8 cellular contexts compared by ENCODE assay signal in genomic region chr1:43836267-43836951, GRCh38.
DNase-seq lines count a peak whose midpoint lies in the region; ATAC-seq, FAIRE-seq and TF ChIP-seq lines count a peak whose summit lies in the region.
"Had no signal": no experiment of that assay in that cellular context is flagged by ENCODE, and none has a peak within 500 bp of the region (broad histone marks: within the 10 kb centered on the region; RNA-seq: fewer than 3 reads in every experiment).

No MANE protein-coding gene starts in this region.

- in situ Hi-C loops in HepG2 (cut with HindIII; ENCODE audit: extremely low pct_ligation_motif_present, low pct_unique_long_range_greater_than_20kb), result no loop called here

- H3K27ac Mint-ChIP-seq in activated T-helper 17 cell treated with anti-CD3 and anti-CD28 coated beads, Interleukin-2, amount 50 U/mL, for 72 hours, result peak overlapping the region; percentile 62

- CTCF ChIA-PET in HepG2 (lab: Yijun Ruan, JAX; ENCODE audit: low intra/inter-chr PET ratio, low total read pairs), result no interaction called here

- H3K4me3 Mint-ChIP-seq in activated T-helper 17 cell treated with anti-CD3 and anti-CD28 coated beads, Interleukin-2, amount 50 U/mL, for 72 hours, result peak overlapping the region; percentile 2

- POLR2A ChIA-PET in HepG2 (lab: Yijun Ruan, JAX), result no interaction called here

- H3K27me3 ChIP-seq in KMS-11 (ENCODE audit: insufficient read depth, low read depth) (no peaks in the 10 kb centered on the region), HepG2 (ENCODE audit: control insufficient read depth in 1 of 2, insufficient read depth in 2 of 2, low read length in 2 of 2) (no peaks in the 10 kb centered on the region)
- H3K27me3 ChIP-seq: breast epithelium had no signal

- no peak for FAIRE-seq in HepG2 (lab: Jason Lieb, UNC)

- peaks cover 34% of the 10 kb centered on the region for H3K36me3 Mint-ChIP-seq in activated T-helper 17 cell treated with anti-CD3 and anti-CD28 coated beads, Interleukin-2, amount 50 U/mL, for 72 hours (ENCODE audit: low read depth)

- no peaks in the 10 kb centered on the region for H3K9me3 Mint-ChIP-seq in activated T-helper 17 cell treated with anti-CD3 and anti-CD28 coated beads, Interleukin-2, amount 50 U/mL, for 72 hours

- peak overlapping the region; percentile 73 for H3K9ac ChIP-seq in KMS-11
- no peak overlapping the region for H3K9ac ChIP-seq in HepG2 (ENCODE audit: insufficient read depth, low read depth, low read length)

- H3K4me2 ChIP-seq in KMS-11 (peak overlapping the region; percentile 98), HepG2 (ENCODE audit: low read depth, low read length) (no peak overlapping the region)

- no TSS peak for BruUV-seq in HepG2 (replicated peaks; lab: Mats Ljungman, UMichigan)

- peaks cover 20% of the 10 kb centered on the region for H3K4me1 Mint-ChIP-seq in activated T-helper 17 cell treated with anti-CD3 and anti-CD28 coated beads, Interleukin-2, amount 50 U/mL, for 72 hours

- ATAC-seq in activated T-helper 17 cell treated with anti-CD3 and anti-CD28 coated beads, Interleukin-2, amount 50 U/mL, for 72 hours (replicated peaks), result peak; percentile 67
- peak; percentile 60; the same call in 2 of the 3 replicates for ATAC-seq in HepG2

- peak overlapping the region; percentile 97 for H3K27ac ChIP-seq in KMS-11
- no peak overlapping the region for H3K27ac ChIP-seq in HepG2 (ENCODE audit: extremely low read length, insufficient read depth, low read length)

- H3K4me3 ChIP-seq in KMS-11 (IDR thresholded peaks at IDR 0.05; ENCODE audit: insufficient read depth, low read depth, low read length) (no peak overlapping the region), HepG2 (replicated peaks in 1 of 3; ENCODE audit: insufficient read depth in 1 of 3, low read depth in 2 of 3, low read length in 3 of 3) (no peak overlapping the region)
- H3K4me3 ChIP-seq: breast epithelium had no signal

- TF ChIP-seq EP300 in HepG2 (IDR thresholded peaks at IDR 0.05; ENCODE audit: low read depth in 2 of 2, low read length in 2 of 2) (no peak), HepG2 (CRISPR knock-in tag; IDR thresholded peaks at IDR 0.05; ENCODE audit: borderline replicate concordance) (no peak)

- H2AFZ ChIP-seq in KMS-11 (ENCODE audit: low read depth) (peak overlapping the region; percentile 5; the same call in 1 of the 2 replicates), HepG2 (ENCODE audit: low read length) (no peak overlapping the region)

- H4K20me1 ChIP-seq in KMS-11 (ENCODE audit: insufficient read depth) (no peaks in the 10 kb centered on the region), HepG2 (ENCODE audit: insufficient read depth, low read length) (no peaks in the 10 kb centered on the region)

- TF ChIP-seq POLR2A in HepG2 (IDR thresholded peaks at IDR 0.05; ENCODE audit: insufficient read depth in 1 of 2, low read depth in 2 of 2, low read length in 2 of 2), result no peak

- TF ChIP-seq RAD21 in HepG2 (CRISPR knock-in tag; IDR thresholded peaks at IDR 0.05), result no peak

- no peaks in the 10 kb centered on the region for H3K9me3 ChIP-seq in HepG2 (ENCODE audit: low read length)
- H3K9me3 ChIP-seq: breast epithelium had no signal

- TF ChIP-seq CTCF in KMS-11 (conservative IDR thresholded peaks at IDR 0.05; ENCODE audit: low read depth, low read length) (no peak), HepG2 (CRISPR knock-in tag; IDR thresholded peaks at IDR 0.05) (no peak)

- no peaks in the 10 kb centered on the region for H3K36me3 ChIP-seq in KMS-11 (ENCODE audit: insufficient read depth)
- H3K36me3 ChIP-seq in HepG2 (replicated peaks in 1 of 2; ENCODE audit: control insufficient read depth in 1 of 2, insufficient read depth in 2 of 2, low read length in 2 of 2), result peaks cover 0 to 10% of the 10 kb centered on the region in 2 experiments; a peak in 4 of 5 replicates
- H3K36me3 ChIP-seq: breast epithelium had no signal

- intact Hi-C loops in HepG2 (cut with micrococcal nuclease; ENCODE audit: unreplicated experiment), result no loop called here

- DNase-seq in GM19238 (ENCODE audit: insufficient read length, low spot score), result peak; percentile 44
- peak; percentile 51 for DNase-seq in OCI-M1 (lab: John Stamatoyannopoulos, UW)
- DNase-seq in HepG2 (ENCODE audit: low spot score), result peak; percentile 55
- peak; percentile 60 to 71 for DNase-seq in stimulated activated CD8-positive, alpha-beta memory T cell treated with anti-CD3 and anti-CD28 coated beads, Interleukin-7, amount 100 ng/mL, for 4 hours (ENCODE audit: low read depth in 2 of 2)
- no peak for DNase-seq in dedifferentiated amniotic fluid mesenchymal stem cell (ENCODE audit: extremely low spot score)

- no peaks in the 10 kb centered on the region for H3K79me2 ChIP-seq in KMS-11 (ENCODE audit: insufficient read depth, low read depth)
- no peaks in the 10 kb centered on the region for H3K79me2 ChIP-seq in HepG2 (ENCODE audit: insufficient read depth, low read length)

- WGBS in HepG2 (ENCODE audit: low lambda C conversion rate), result 76% methylated on average over 6 of the region's 6 CpGs

- no peaks in the 10 kb centered on the region for H3K27me3 Mint-ChIP-seq in activated T-helper 17 cell treated with anti-CD3 and anti-CD28 coated beads, Interleukin-2, amount 50 U/mL, for 72 hours

- peaks cover 98% of the 10 kb centered on the region for H3K4me1 ChIP-seq in KMS-11 (ENCODE audit: low read depth, poor library complexity, severe bottlenecking)
- H3K4me1 ChIP-seq in HepG2 (ENCODE audit: insufficient read depth, low read length), result peaks cover 13% of the 10 kb centered on the region

TF ChIP-seq in HepG2, 621 proteins besides CTCF, POLR2A, EP300 and RAD21 (continues in another document):
- no peak for TF ChIP-seq POGK (CRISPR knock-in tag; conservative IDR thresholded peaks at IDR 0.05)
- 0 out of 2 replicates have a peak, but pooled peaks have one; percentile 63 for TF ChIP-seq HNRNPL (IDR thresholded peaks at IDR 0.05; ENCODE audit: low read depth, low read length)
- TF ChIP-seq PTBP1 (IDR thresholded peaks at IDR 0.05; ENCODE audit: low read depth, low read length, poor library complexity, severe bottlenecking), result no peak
- 0 out of 2 replicates have a peak, but pooled peaks have one; percentile 25 for TF ChIP-seq LCORL (IDR thresholded peaks at IDR 0.05)
- no peak for TF ChIP-seq LCORL (CRISPR knock-in tag; IDR thresholded peaks at IDR 0.05)
- TF ChIP-seq PATZ1 (CRISPR knock-in tag; IDR thresholded peaks at IDR 0.05), result peak; percentile 20; the same call in 1 of the 2 replicates
- TF ChIP-seq, protein P1, sequence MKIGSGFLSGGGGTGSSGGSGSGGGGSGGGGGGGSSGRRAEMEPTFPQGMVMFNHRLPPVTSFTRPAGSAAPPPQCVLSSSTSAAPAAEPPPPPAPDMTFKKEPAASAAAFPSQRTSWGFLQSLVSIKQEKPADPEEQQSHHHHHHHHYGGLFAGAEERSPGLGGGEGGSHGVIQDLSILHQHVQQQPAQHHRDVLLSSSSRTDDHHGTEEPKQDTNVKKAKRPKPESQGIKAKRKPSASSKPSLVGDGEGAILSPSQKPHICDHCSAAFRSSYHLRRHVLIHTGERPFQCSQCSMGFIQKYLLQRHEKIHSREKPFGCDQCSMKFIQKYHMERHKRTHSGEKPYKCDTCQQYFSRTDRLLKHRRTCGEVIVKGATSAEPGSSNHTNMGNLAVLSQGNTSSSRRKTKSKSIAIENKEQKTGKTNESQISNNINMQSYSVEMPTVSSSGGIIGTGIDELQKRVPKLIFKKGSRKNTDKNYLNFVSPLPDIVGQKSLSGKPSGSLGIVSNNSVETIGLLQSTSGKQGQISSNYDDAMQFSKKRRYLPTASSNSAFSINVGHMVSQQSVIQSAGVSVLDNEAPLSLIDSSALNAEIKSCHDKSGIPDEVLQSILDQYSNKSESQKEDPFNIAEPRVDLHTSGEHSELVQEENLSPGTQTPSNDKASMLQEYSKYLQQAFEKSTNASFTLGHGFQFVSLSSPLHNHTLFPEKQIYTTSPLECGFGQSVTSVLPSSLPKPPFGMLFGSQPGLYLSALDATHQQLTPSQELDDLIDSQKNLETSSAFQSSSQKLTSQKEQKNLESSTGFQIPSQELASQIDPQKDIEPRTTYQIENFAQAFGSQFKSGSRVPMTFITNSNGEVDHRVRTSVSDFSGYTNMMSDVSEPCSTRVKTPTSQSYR (CRISPR knock-in tag; IDR thresholded peaks at IDR 0.05; ENCODE audit: borderline replicate concordance), result peak; percentile 62; the same call in 1 of the 2 replicates
